36 cellular contexts compared by ENCODE assay signal in the genomic region with DNA sequence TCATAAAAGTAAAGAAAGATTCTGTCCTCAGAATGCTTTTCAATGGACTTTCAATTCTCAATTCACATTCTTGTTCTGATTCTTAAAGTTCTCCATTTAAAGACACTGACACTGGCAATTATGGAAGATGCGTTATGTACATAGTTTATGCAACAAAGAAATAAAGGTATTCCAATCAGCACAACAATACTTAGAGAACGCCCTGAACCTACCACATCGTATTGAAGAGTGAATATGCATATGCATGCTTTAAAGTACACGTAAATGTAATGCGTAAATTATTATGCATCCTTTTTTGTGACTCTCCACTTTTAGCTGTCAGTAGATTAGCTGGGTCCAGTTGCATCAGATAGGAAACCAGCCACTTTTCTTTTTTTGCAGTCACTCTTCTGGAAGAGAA.
"Had no signal": no experiment of that assay in that cellular context is flagged by ENCODE, and none has a peak within 500 bp of the region (broad histone marks: within the 10 kb centered on the region; RNA-seq: fewer than 3 reads in every experiment).

No MANE protein-coding gene starts in this region.

- H3K27me3 Mint-ChIP-seq: activated naive CD8-positive, alpha-beta T cell treated with anti-CD3 and anti-CD28 coated beads, Interleukin-2, amount 50 U/mL, for 24 hours; brain had no signal

- H3K27ac ChIP-seq: adrenal gland, ascending aorta, body of pancreas, brain microvascular endothelial cell, breast epithelium, cardiac muscle cell, colonic mucosa had no signal

- H3K36me3 ChIP-seq: adrenal gland, ascending aorta, brain microvascular endothelial cell, breast epithelium, cardiac muscle cell, colonic mucosa had no signal

- H3K4me3 Mint-ChIP-seq: activated naive CD4-positive, alpha-beta T cell treated with anti-CD3 and anti-CD28 coated beads for 36 hours; activated naive CD4-positive, alpha-beta T cell treated with anti-CD3 and anti-CD28 coated beads, Interleukin-2, amount 10 ng/mL, durations not matched to agents 7 days and 5 days; activated naive CD4-positive, alpha-beta T cell treated with anti-CD3 and anti-CD28 coated beads, Interleukin-2, amount 50 U/mL, for 24 hours; activated naive CD8-positive, alpha-beta T cell; activated naive CD8-positive, alpha-beta T cell treated with anti-CD3 and anti-CD28 coated beads for 36 hours; activated naive CD8-positive, alpha-beta T cell treated with anti-CD3 and anti-CD28 coated beads, Interleukin-2, amount 10 ng/mL, durations not matched to agents 7 days and 5 days; activated naive CD8-positive, alpha-beta T cell treated with anti-CD3 and anti-CD28 coated beads, Interleukin-2, amount 50 U/mL, for 24 hours; activated T-cell treated with anti-CD3 and anti-CD28 coated beads, Interleukin-2, amount 50 U/mL, for 72 hours; activated T-helper 1 cell treated with anti-CD3 and anti-CD28 coated beads, Interleukin-12 subunit alpha, Interleukin-12 subunit beta, Interleukin-2, Interleukin-4 antibody, amounts not matched to agents 30 ng/mL and 10 ng/mL and 1 ng/mL, durations not matched to agents 14 hours and 24 hours and 36 hours; activated T-helper 17 cell treated with anti-CD3 and anti-CD28 coated beads, Interleukin-2, amount 50 U/mL, for 72 hours; brain; central memory CD8-positive, alpha-beta T cell had no signal

- H3K4me3 ChIP-seq: adrenal gland, ascending aorta, body of pancreas, breast epithelium, cardiac muscle cell, colonic mucosa had no signal

- H3K4me1 Mint-ChIP-seq: activated naive CD4-positive, alpha-beta T cell treated with anti-CD3 and anti-CD28 coated beads, Interleukin-2, amount 10 ng/mL, durations not matched to agents 7 days and 5 days; activated naive CD4-positive, alpha-beta T cell treated with anti-CD3 and anti-CD28 coated beads, Interleukin-2, amount 50 U/mL, for 24 hours; activated naive CD8-positive, alpha-beta T cell treated with anti-CD3 and anti-CD28 coated beads for 36 hours; activated naive CD8-positive, alpha-beta T cell treated with anti-CD3 and anti-CD28 coated beads, Interleukin-2, amount 10 ng/mL, durations not matched to agents 7 days and 5 days; activated naive CD8-positive, alpha-beta T cell treated with anti-CD3 and anti-CD28 coated beads, Interleukin-2, amount 50 U/mL, for 24 hours; activated T-helper 17 cell treated with anti-CD3 and anti-CD28 coated beads, Interleukin-2, amount 50 U/mL, for 72 hours; central memory CD8-positive, alpha-beta T cell had no signal

- H3K27ac Mint-ChIP-seq: activated naive CD4-positive, alpha-beta T cell treated with anti-CD3 and anti-CD28 coated beads for 36 hours; activated naive CD4-positive, alpha-beta T cell treated with anti-CD3 and anti-CD28 coated beads, Interleukin-2, amount 10 ng/mL, durations not matched to agents 7 days and 5 days; activated naive CD4-positive, alpha-beta T cell treated with anti-CD3 and anti-CD28 coated beads, Interleukin-2, amount 50 U/mL, for 24 hours; activated naive CD4-positive, alpha-beta T cell treated with anti-CD3 and anti-CD28 coated beads, Interleukin-2, amount 50 U/mL, for 72 hours; activated naive CD8-positive, alpha-beta T cell; activated naive CD8-positive, alpha-beta T cell treated with anti-CD3 and anti-CD28 coated beads for 36 hours; activated naive CD8-positive, alpha-beta T cell treated with anti-CD3 and anti-CD28 coated beads, Interleukin-2, amount 10 ng/mL, durations not matched to agents 7 days and 5 days; activated naive CD8-positive, alpha-beta T cell treated with anti-CD3 and anti-CD28 coated beads, Interleukin-2, amount 50 U/mL, for 24 hours; activated T-cell treated with anti-CD3 and anti-CD28 coated beads, Interleukin-2, amount 50 U/mL, for 72 hours; activated T-helper 1 cell treated with anti-CD3 and anti-CD28 coated beads, Interleukin-12 subunit alpha, Interleukin-12 subunit beta, Interleukin-2, Interleukin-4 antibody, amounts not matched to agents 30 ng/mL and 10 ng/mL and 1 ng/mL, durations not matched to agents 14 hours and 24 hours and 36 hours; activated T-helper 17 cell treated with anti-CD3 and anti-CD28 coated beads, Interleukin-2, amount 50 U/mL, for 72 hours; activated T-helper 2 cell treated with anti-CD3 and anti-CD28 coated beads, Interferon-gamma antibody, Interleukin-2, Interleukin-4, amounts not matched to agents 10 μg/mL and 5 μg/mL and 100 μg/mL, durations not matched to agents 14 hours and 24 hours and 36 hours had no signal

- ATAC-seq: activated naive CD4-positive, alpha-beta T cell treated with anti-CD3 and anti-CD28 coated beads, Interleukin-2, amount 50 U/mL, for 72 hours; activated naive CD8-positive, alpha-beta T cell treated with anti-CD3 and anti-CD28 coated beads, Interleukin-2, amount 50 U/mL, for 24 hours; activated T-cell treated with anti-CD3 and anti-CD28 coated beads, Interleukin-2, amount 50 U/mL, for 72 hours; activated T-helper 17 cell treated with anti-CD3 and anti-CD28 coated beads, Interleukin-2, amount 50 U/mL, for 72 hours; body of pancreas had no signal

- H3K4me1 ChIP-seq: adrenal gland, ascending aorta, body of pancreas, breast epithelium, colonic mucosa had no signal

- DNase-seq: activated effector memory CD4-positive, alpha-beta T cell treated with anti-CD3 and anti-CD28 coated beads, Interleukin-2, amount 50 U/mL, for 16 hours; activated effector memory CD4-positive, alpha-beta T cell treated with Interleukin-2 at 50 U/mL for 16 hours; activated gamma-delta T cell; activated gamma-delta T cell treated with Interleukin-2 at 50 U/mL for 16 hours; activated naive CD4-positive, alpha-beta T cell; activated naive CD4-positive, alpha-beta T cell treated with anti-CD3 and anti-CD28 coated beads for 36 hours; activated naive CD4-positive, alpha-beta T cell treated with anti-CD3 and anti-CD28 coated beads, Interleukin-2, amount 10 ng/mL, durations not matched to agents 7 days and 5 days; activated naive CD4-positive, alpha-beta T cell treated with anti-CD3 and anti-CD28 coated beads, Interleukin-2, amount 50 U/mL, for 16 hours; activated naive CD4-positive, alpha-beta T cell treated with Interleukin-2 at 50 U/mL for 16 hours; activated naive CD8-positive, alpha-beta T cell treated with anti-CD3 and anti-CD28 coated beads for 36 hours; activated naive CD8-positive, alpha-beta T cell treated with anti-CD3 and anti-CD28 coated beads, Interleukin-2, amount 10 ng/mL, durations not matched to agents 7 days and 5 days; activated naive CD8-positive, alpha-beta T cell treated with anti-CD3 and anti-CD28 coated beads, Interleukin-2, amount 50 U/mL, for 24 hours; activated T-cell treated with anti-CD3 and anti-CD28 coated beads, Interleukin-2, amount 50 U/mL, for 48 hours; activated T-cell treated with anti-CD3 and anti-CD28 coated beads, Interleukin-2, amount 50 U/mL, for 72 hours; adrenal gland; amniotic stem cell; amygdala; anterior cingulate cortex; aorta; body of pancreas; brain microvascular endothelial cell; caudate nucleus; central memory CD4-positive, alpha-beta T cell; cerebellar nuclear complex; colonic mucosa had no signal

- H3K27me3 ChIP-seq: adrenal gland, ascending aorta, body of pancreas, brain microvascular endothelial cell, breast epithelium, cardiac muscle cell, colonic mucosa had no signal

- H3K9me3 Mint-ChIP-seq: activated naive CD4-positive, alpha-beta T cell treated with anti-CD3 and anti-CD28 coated beads for 36 hours; activated naive CD4-positive, alpha-beta T cell treated with anti-CD3 and anti-CD28 coated beads, Interleukin-2, amount 10 ng/mL, durations not matched to agents 7 days and 5 days; activated naive CD4-positive, alpha-beta T cell treated with anti-CD3 and anti-CD28 coated beads, Interleukin-2, amount 50 U/mL, for 24 hours; activated naive CD4-positive, alpha-beta T cell treated with anti-CD3 and anti-CD28 coated beads, Interleukin-2, amount 50 U/mL, for 72 hours; activated naive CD8-positive, alpha-beta T cell treated with anti-CD3 and anti-CD28 coated beads for 36 hours; activated naive CD8-positive, alpha-beta T cell treated with anti-CD3 and anti-CD28 coated beads, Interleukin-2, amount 10 ng/mL, durations not matched to agents 7 days and 5 days; activated naive CD8-positive, alpha-beta T cell treated with anti-CD3 and anti-CD28 coated beads, Interleukin-2, amount 50 U/mL, for 24 hours; activated T-cell treated with anti-CD3 and anti-CD28 coated beads, Interleukin-2, amount 50 U/mL, for 72 hours; activated T-helper 1 cell treated with anti-CD3 and anti-CD28 coated beads, Interleukin-12 subunit alpha, Interleukin-12 subunit beta, Interleukin-2, Interleukin-4 antibody, amounts not matched to agents 30 ng/mL and 10 ng/mL and 1 ng/mL, durations not matched to agents 14 hours and 24 hours and 36 hours; activated T-helper 17 cell treated with anti-CD3 and anti-CD28 coated beads, Interleukin-2, amount 50 U/mL, for 72 hours; activated T-helper 2 cell treated with anti-CD3 and anti-CD28 coated beads, Interferon-gamma antibody, Interleukin-2, Interleukin-4, amounts not matched to agents 10 μg/mL and 5 μg/mL and 100 μg/mL, durations not matched to agents 14 hours and 24 hours and 36 hours; brain; central memory CD8-positive, alpha-beta T cell had no signal

- H3K36me3 Mint-ChIP-seq: activated naive CD4-positive, alpha-beta T cell treated with anti-CD3 and anti-CD28 coated beads, Interleukin-2, amount 10 ng/mL, durations not matched to agents 7 days and 5 days; activated naive CD4-positive, alpha-beta T cell treated with anti-CD3 and anti-CD28 coated beads, Interleukin-2, amount 50 U/mL, for 24 hours; activated naive CD4-positive, alpha-beta T cell treated with anti-CD3 and anti-CD28 coated beads, Interleukin-2, amount 50 U/mL, for 72 hours; activated naive CD8-positive, alpha-beta T cell; activated naive CD8-positive, alpha-beta T cell treated with anti-CD3 and anti-CD28 coated beads for 36 hours; activated naive CD8-positive, alpha-beta T cell treated with anti-CD3 and anti-CD28 coated beads, Interleukin-2, amount 10 ng/mL, durations not matched to agents 7 days and 5 days; brain had no signal

- H3K9me3 ChIP-seq: adrenal gland, ascending aorta, body of pancreas, breast epithelium, colonic mucosa had no signal
